Comparison of ENCODE assay signal across 14 cellular contexts in genomic region chr9:136946893-136947891, GRCh38. TPM values are rescaled to one million over a fixed set of nuclear protein-coding genes. Genes with fewer than 3 reads are reported as not detected.
DNase-seq lines count a peak whose midpoint lies in the region; ATAC-seq, FAIRE-seq and TF ChIP-seq lines count a peak whose summit lies in the region.
"Had no signal": no experiment of that assay in that cellular context is flagged by ENCODE, and none has a peak within 500 bp of the region (broad histone marks: within the 10 kb centered on the region; RNA-seq: fewer than 3 reads in every experiment).

No MANE protein-coding gene starts in this region.

- no peak for TF ChIP-seq POLR2A in gastrocnemius medialis (IDR thresholded peaks at IDR 0.05)

- H3K27me3 ChIP-seq in right cardiac atrium (ENCODE audit: control insufficient read depth, insufficient read depth): no peaks in the 10 kb centered on the region
- no peaks in the 10 kb centered on the region for H3K27me3 ChIP-seq in gastrocnemius medialis
- H3K27me3 ChIP-seq in small intestine (ENCODE audit: control insufficient read depth in 2 of 2, insufficient read depth in 2 of 2, low read length in 2 of 2): no peaks in the 10 kb centered on the region

- 45% methylated on average over 29 of the region's 29 CpGs for WGBS in right cardiac atrium
- 52 to 70% (median 54%) methylated on average over 26 to 29 of the region's 29 CpGs for WGBS in small intestine, 3 donors

- no peak for FAIRE-seq in small intestine (lab: Jason Lieb, UNC)

- in situ Hi-C loops in gastrocnemius medialis (cut with MboI; ENCODE audit: low sequenced_read_pairs in 4 of 4): loop anchor here in 2 of 4 donors (10.0 to 25.0 kb wide), 2 partner anchors 88 to 160 kb away; partner anchors contain the start of genes CCDC183 (in 1 of the 2), FUT7 (in 1 of the 2) and TMEM141 (in 1 of the 2)

- H3K4me3 Mint-ChIP-seq in WTC11: no peak overlapping the region
- no peak overlapping the region for H3K4me3 Mint-ChIP-seq in activated T-cell treated with anti-CD3 and anti-CD28 coated beads, Interleukin-2, amount 50 U/mL, for 4 hours

- no peak overlapping the region for H3K4me3 ChIP-seq in right cardiac atrium (ENCODE audit: low read length)
- H3K4me3 ChIP-seq in gastrocnemius medialis: peak overlapping the region in 2 of 4 donors; percentile 4 to 10
- H3K4me3 ChIP-seq in small intestine (ENCODE audit: low read depth in 1 of 2, low read length in 2 of 2): no peak overlapping the region

- H3K27me3 Mint-ChIP-seq in WTC11 (ENCODE audit: low read depth): no peaks in the 10 kb centered on the region
- H3K27me3 Mint-ChIP-seq in activated T-cell treated with anti-CD3 and anti-CD28 coated beads, Interleukin-2, amount 50 U/mL, for 4 hours (ENCODE audit: low read depth): no peaks in the 10 kb centered on the region

- POLR2A ChIA-PET in WTC11 (lab: Charles Lee): interaction anchor here (1.4 kb wide), 2 partner anchors 38 to 88 kb away, joined by 4 to 5 read pairs; no protein-coding TSS in a partner anchor

- DNase-seq in CD1c-positive myeloid dendritic cell (ENCODE audit: extremely low spot score) (peak; percentile 69), WTC11 (ENCODE audit: low spot score) (no peak), right cardiac atrium (peak in 2 of 3 donors; percentile 72 to 78), gastrocnemius medialis (no peak), small intestine (no peak), NAMALWA (ENCODE audit: low spot score) (no peak)
- DNase-seq in activated T-cell treated with anti-CD3 and anti-CD28 coated beads, Interleukin-2, amount 50 U/mL, for 4 hours: no peak
- DNase-seq: activated CD4-positive, alpha-beta T cell treated with anti-CD3 and anti-CD28 coated beads, Interleukin-2, amount 50 U/mL, for 4 hours; activated naive CD4-positive, alpha-beta T cell; cerebellar nuclear complex had no signal

- CTCF ChIA-PET in WTC11 (lab: Charles Lee): interaction anchor here (0.6 to 8.7 kb wide), 52 partner anchors 9 to 290 kb away, joined by 3 to 151 read pairs (median 6); partner anchors contain the start of genes ABCA2, AJM1, CLIC3 and ENTPD2

- intact Hi-C loops in right cardiac atrium (cut with DNase I) (loop anchor here in 3 of 4 donors (5.0 to 10.0 kb wide), 7 partner anchors 35 to 152 kb away; partner anchors contain the start of genes ABCA2 (in 1 of the 3), AJM1 (in 1 of the 3), CCDC183 (in 1 of the 3) and FUT7 (in 1 of the 3)), gastrocnemius medialis (cut with DNase I; ENCODE audit: low total_unique reads) (no loop called here)

- no peaks in the 10 kb centered on the region for H3K9me3 Mint-ChIP-seq in WTC11
- H3K9me3 Mint-ChIP-seq in activated T-cell treated with anti-CD3 and anti-CD28 coated beads, Interleukin-2, amount 50 U/mL, for 4 hours: no peaks in the 10 kb centered on the region
- H3K9me3 Mint-ChIP-seq: immature natural killer cell had no signal

- H3K4me1 ChIP-seq in right cardiac atrium (ENCODE audit: control insufficient read depth, insufficient read depth, low read length) (no peaks in the 10 kb centered on the region), gastrocnemius medialis (peaks cover 16 to 45% of the 10 kb centered on the region in 2 donors), small intestine (ENCODE audit: control insufficient read depth in 2 of 2, insufficient read depth in 1 of 2, low read depth in 1 of 2, low read length in 1 of 2) (peaks cover 0 to 6% of the 10 kb centered on the region in 2 donors)

- H3K9me3 ChIP-seq in right cardiac atrium (ENCODE audit: control insufficient read depth, low read length): no peaks in the 10 kb centered on the region
- H3K9me3 ChIP-seq in gastrocnemius medialis: no peaks in the 10 kb centered on the region
- no peaks in the 10 kb centered on the region for H3K9me3 ChIP-seq in small intestine (ENCODE audit: control insufficient read depth, low read depth)

- H3K4me1 Mint-ChIP-seq in WTC11: peaks cover 10% of the 10 kb centered on the region
- peaks cover 7% of the 10 kb centered on the region for H3K4me1 Mint-ChIP-seq in activated T-cell treated with anti-CD3 and anti-CD28 coated beads, Interleukin-2, amount 50 U/mL, for 4 hours (ENCODE audit: low read depth)

- peaks cover 0 to 9% of the 10 kb centered on the region in 2 donors for H3K36me3 ChIP-seq in gastrocnemius medialis
- H3K36me3 ChIP-seq in small intestine (ENCODE audit: control insufficient read depth in 2 of 2, insufficient read depth in 2 of 2, low read length in 2 of 2): peaks cover 0 to 2% of the 10 kb centered on the region in 2 donors

- H3K27ac ChIP-seq in right cardiac atrium (ENCODE audit: low read length) (peak overlapping the region; percentile 15), gastrocnemius medialis (peak overlapping the region; percentile 73 to 89 (median 76)), small intestine (ENCODE audit: low read depth in 1 of 2, low read length in 1 of 2) (no peak overlapping the region)

- H3K36me3 Mint-ChIP-seq in WTC11: no peaks in the 10 kb centered on the region
- H3K36me3 Mint-ChIP-seq in activated T-cell treated with anti-CD3 and anti-CD28 coated beads, Interleukin-2, amount 50 U/mL, for 4 hours (ENCODE audit: insufficient read depth): no peaks in the 10 kb centered on the region
- H3K36me3 Mint-ChIP-seq: immature natural killer cell had no signal

- no peak for TF ChIP-seq CTCF in WTC11 (IDR thresholded peaks at IDR 0.05)
- no peak for TF ChIP-seq CTCF in gastrocnemius medialis (IDR thresholded peaks at IDR 0.05 in 4 of 5, conservative IDR thresholded peaks at IDR 0.05 in 1 of 5)

- ATAC-seq in WTC11 (no peak), right cardiac atrium (no peak), gastrocnemius medialis (no peak), GM21515 (IDR thresholded peaks at IDR 0.05; ENCODE audit: unreplicated experiment) (no peak)
- no peak for ATAC-seq in activated T-cell treated with anti-CD3 and anti-CD28 coated beads, Interleukin-2, amount 50 U/mL, for 4 hours

- no peak overlapping the region for H3K27ac Mint-ChIP-seq in WTC11

TF ChIP-seq in WTC11, 78 proteins besides CTCF, POLR2A, EP300 and RAD21 (continues in another document):
- TF ChIP-seq CDX4 (CRISPR knock-in tag; IDR thresholded peaks at IDR 0.05; ENCODE audit: borderline replicate concordance) (no peak), MLX (CRISPR knock-in tag; IDR thresholded peaks at IDR 0.05) (no peak), MAX (CRISPR knock-in tag; IDR thresholded peaks at IDR 0.05) (no peak), HMGA2 (CRISPR knock-in tag; IDR thresholded peaks at IDR 0.05) (no peak), NR3C1 (CRISPR knock-in tag; conservative IDR thresholded peaks at IDR 0.05; ENCODE audit: low read depth) (no peak), NFE2L1 (CRISPR knock-in tag; IDR thresholded peaks at IDR 0.05) (no peak), ESRRA (CRISPR knock-in tag; IDR thresholded peaks at IDR 0.05; ENCODE audit: borderline replicate concordance) (no peak), NFYB (CRISPR knock-in tag; conservative IDR thresholded peaks at IDR 0.05; ENCODE audit: low read depth) (no peak), TP53 (CRISPR knock-in tag; IDR thresholded peaks at IDR 0.05) (no peak)

RNA-seq across cellular contexts. Expression of gene C8G, which starts 2.1 kb away (rescaled TPM):
- total RNA-seq in WTC11 (2021) (0.85 to 1.7 TPM (median 1.5 TPM) in 3 replicates), right cardiac atrium (1 to 10 TPM; 1.0 to 1.8 (median 1.4) TPM), gastrocnemius medialis (1 to 10 TPM in 2 of 4 donors, not detected in 2; 1.7 to 5.2 TPM)
- polyA plus RNA-seq in right cardiac atrium (1.4 TPM), small intestine (100 to 1,000 TPM in 1 of 3 donors, 10 to 100 TPM in 2; 13.6 to 106 (median 81.4) TPM)
- total RNA-seq in activated T-cell treated with anti-CD3 and anti-CD28 coated beads, Interleukin-2, amount 50 U/mL, for 4 hours: 1 to 10 TPM in 2 of 3 donors, under 1 TPM in 1; 0.94 to 1.4 (median 1.2) TPM
- polyA plus RNA-seq: neural cell had no signal

RNA-seq across cellular contexts. Expression of gene FBXW5, which starts 2.7 kb away (rescaled TPM):
- total RNA-seq in WTC11 (2021): 58.2 to 70.5 TPM (median 63.9 TPM) in 3 replicates
- total RNA-seq in right cardiac atrium: 100 to 1,000 TPM; 108 to 139 (median 120) TPM
- 150 TPM for polyA plus RNA-seq in right cardiac atrium
- 100 to 1,000 TPM; 329 to 469 (median 435) TPM for total RNA-seq in gastrocnemius medialis
- 100 to 1,000 TPM; 125 to 262 (median 238) TPM for polyA plus RNA-seq in small intestine
- 100 to 1,000 TPM in 1 of 3 donors, 10 to 100 TPM in 2; 84.0 to 112 (median 95.3) TPM for total RNA-seq in activated T-cell treated with anti-CD3 and anti-CD28 coated beads, Interleukin-2, amount 50 U/mL, for 4 hours

RNA-seq across cellular contexts. Expression of gene LCN12, which starts 4.9 kb away (rescaled TPM):
- total RNA-seq in WTC11 (2021): 1.9 to 4.7 TPM (median 3.4 TPM) in 3 replicates
- total RNA-seq in right cardiac atrium: 10 to 100 TPM in 3 of 4 donors, 1 to 10 TPM in 1; 9.8 to 21.2 (median 13.1) TPM
- 7.0 TPM for polyA plus RNA-seq in right cardiac atrium
- total RNA-seq in gastrocnemius medialis: not detected
- 1 to 10 TPM in 2 of 3 donors, not detected in 1; 2.2 to 3.4 TPM for polyA plus RNA-seq in small intestine
- total RNA-seq in activated T-cell treated with anti-CD3 and anti-CD28 coated beads, Interleukin-2, amount 50 U/mL, for 4 hours: 1 to 10 TPM in 1 of 3 donors, under 1 TPM in 2; 0.49 to 1.2 (median 0.58) TPM
- total RNA-seq: M059J had no signal
- polyA plus RNA-seq: immature natural killer cell had no signal

RNA-seq across cellular contexts. Expression of gene PTGDS, which starts 30.1 kb away (rescaled TPM):
- total RNA-seq in WTC11 (2021) (2.2 to 4.0 TPM (median 2.9 TPM) in 3 replicates), right cardiac atrium (1,000 to 10,000 TPM; 3,127 to 5,556 (median 4,402) TPM), gastrocnemius medialis (10 to 100 TPM in 3 of 4 donors, 1 to 10 TPM in 1; 2.3 to 35.2 (median 27.0) TPM)
- polyA plus RNA-seq in right cardiac atrium (6,981 TPM), small intestine (10 to 100 TPM in 2 of 3 donors, 1 to 10 TPM in 1; 2.0 to 38.0 (median 36.7) TPM)
- under 1 TPM in 2 of 3 donors, not detected in 1; 0.30 to 0.51 TPM for total RNA-seq in activated T-cell treated with anti-CD3 and anti-CD28 coated beads, Interleukin-2, amount 50 U/mL, for 4 hours
- total RNA-seq: M059J had no signal

RNA-seq across cellular contexts. Expression of gene LCNL1, which starts 35.6 kb away (rescaled TPM):
- total RNA-seq in WTC11 (2021) (0.27 to 0.50 TPM (median 0.34 TPM) in 3 replicates), right cardiac atrium (10 to 100 TPM in 2 of 4 donors, 1 to 10 TPM in 2; 4.3 to 16.7 (median 9.7) TPM), gastrocnemius medialis (under 1 TPM in 1 of 4 donors, not detected in 3; 0.10 TPM)
- polyA plus RNA-seq in right cardiac atrium (2.4 TPM), small intestine (under 1 TPM in 1 of 3 donors, not detected in 2; 0.16 TPM)
- not detected for total RNA-seq in activated T-cell treated with anti-CD3 and anti-CD28 coated beads, Interleukin-2, amount 50 U/mL, for 4 hours
- total RNA-seq: M059J had no signal
- polyA plus RNA-seq: immature natural killer cell, neural cell had no signal

Comparison
In these comparisons a context has a peak if more than half of its experiments do, and no peak if none do; other contexts are left out.
1. DNase-seq: peak in CD1c-positive myeloid dendritic cell (single experiment) and right cardiac atrium (2 of 3); none in WTC11 (single experiment), gastrocnemius medialis (0 of 2), small intestine (single experiment), NAMALWA (single experiment) and activated T-cell treated with anti-CD3 and anti-CD28 coated beads, Interleukin-2, amount 50 U/mL, for 4 hours (single experiment).
2. H3K27ac ChIP-seq: peak in right cardiac atrium (single experiment) and gastrocnemius medialis (4 of 4); none in small intestine (0 of 2).